8 cellular contexts compared by ENCODE assay signal in the genomic region with DNA sequence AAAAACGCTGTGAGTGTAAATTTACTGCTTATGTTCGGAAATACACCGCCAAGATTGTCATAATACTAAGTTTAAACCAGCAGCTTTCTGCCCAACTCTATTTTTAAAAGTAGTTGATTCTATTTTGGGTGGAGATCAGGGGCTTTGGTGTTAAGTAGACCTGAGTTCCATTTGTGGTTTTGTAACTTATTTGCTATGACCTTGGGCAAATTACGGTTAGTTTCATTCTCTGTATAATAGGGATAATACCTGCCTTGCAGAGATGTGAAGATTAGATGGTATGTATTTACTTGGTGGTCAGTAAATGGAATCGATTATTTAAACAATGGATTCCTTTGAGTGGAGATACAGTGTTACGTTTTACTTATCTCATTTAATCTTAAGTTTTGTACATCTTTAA. TPM values are rescaled to one million over a fixed set of nuclear protein-coding genes. Genes with fewer than 3 reads are reported as not detected.
DNase-seq lines count a peak whose midpoint lies in the region; ATAC-seq and TF ChIP-seq lines count a peak whose summit lies in the region.

No MANE protein-coding gene starts in this region.

- TF ChIP-seq CTCF in SK-N-SH (IDR thresholded peaks at IDR 0.05) = no peak
- TF ChIP-seq CTCF in activated CD8-positive, alpha-beta T cell treated with anti-CD3 and anti-CD28 coated beads for 36 hours (IDR thresholded peaks at IDR 0.05) = no peak

- peaks cover 27% of the 10 kb centered on the region for H3K36me3 Mint-ChIP-seq in activated CD8-positive, alpha-beta T cell treated with anti-CD3 and anti-CD28 coated beads for 36 hours (ENCODE audit: low read depth)

- peaks cover 58% of the 10 kb centered on the region for H4K20me1 ChIP-seq in SK-N-SH (ENCODE audit: insufficient read depth)

- peak overlapping the region; percentile 87 for H3K4me2 ChIP-seq in SK-N-SH

- H3K27ac Mint-ChIP-seq in activated CD8-positive, alpha-beta T cell treated with anti-CD3 and anti-CD28 coated beads for 36 hours = peak overlapping the region; percentile 93

- H3K9me3 Mint-ChIP-seq in activated CD8-positive, alpha-beta T cell treated with anti-CD3 and anti-CD28 coated beads for 36 hours = no peaks in the 10 kb centered on the region

- peak overlapping the region; percentile 92 for H3K4me3 Mint-ChIP-seq in activated CD8-positive, alpha-beta T cell treated with anti-CD3 and anti-CD28 coated beads for 36 hours

- intact Hi-C loops in activated CD8-positive, alpha-beta T cell treated with anti-CD3 and anti-CD28 coated beads for 36 hours (cut with micrococcal nuclease) = loop anchor here (5.0 kb wide), 1 partner anchor 42 kb away; no protein-coding TSS in a partner anchor

- CTCF ChIA-PET in SK-N-SH (lab: Yijun Ruan, JAX) = interaction anchor here (1.2 kb wide), 1 partner anchor 56 kb away, joined by 5 read pairs; no protein-coding TSS in a partner anchor
- CTCF ChIA-PET in activated CD8-positive, alpha-beta T cell treated with anti-CD3 and anti-CD28 coated beads for 36 hours (lab: Charles Lee) = interaction anchor here (2.3 to 3.4 kb wide), 2 partner anchors 12 to 57 kb away, joined by 5 to 16 read pairs; no protein-coding TSS in a partner anchor

- H3K36me3 ChIP-seq in SK-N-SH (replicated peaks in 1 of 2; ENCODE audit: control insufficient read depth in 1 of 2, insufficient read depth in 2 of 2, low read length in 1 of 2) (peaks cover 0 to 5% of the 10 kb centered on the region in 2 experiments), subcutaneous abdominal adipose tissue (ENCODE audit: control insufficient read depth in 5 of 5, insufficient read depth in 5 of 5, low read length in 5 of 5) (no peaks in the 10 kb centered on the region)

- peak overlapping the region; percentile 97 for H3K9ac ChIP-seq in SK-N-SH
- peak overlapping the region; percentile 96 to 99 (median 98) for H3K9ac ChIP-seq in subcutaneous abdominal adipose tissue (ENCODE audit: low read length in 5 of 5)

- WGBS in SK-N-SH (ENCODE audit: low lambda C conversion rate) = 1% methylated on average over 6 of the region's 6 CpGs

- H3F3A ChIP-seq in SK-N-SH (replicated peaks; ENCODE audit: insufficient read depth) = peaks cover 8% of the 10 kb centered on the region

- no peak for TF ChIP-seq RAD21 in SK-N-SH (IDR thresholded peaks at IDR 0.05; ENCODE audit: low read length)

- H3K4me1 ChIP-seq in SK-N-SH (ENCODE audit: control insufficient read depth in 1 of 2, insufficient read depth in 2 of 2, low read depth in 1 of 2, low read length in 1 of 2) = peaks cover 11 to 17% of the 10 kb centered on the region in 2 experiments; a peak in 2 of 4 replicates
- H3K4me1 ChIP-seq in subcutaneous abdominal adipose tissue (ENCODE audit: control insufficient read depth in 5 of 5, insufficient read depth in 5 of 5, low read length in 5 of 5) = peaks cover 0 to 54% (median 36%) of the 10 kb centered on the region in 5 donors

- H2AFZ ChIP-seq in SK-N-SH (ENCODE audit: low read depth) = no peak overlapping the region

- H3K79me2 ChIP-seq in SK-N-SH (ENCODE audit: insufficient read depth) = peaks cover 66% of the 10 kb centered on the region

- H3K4me3 ChIP-seq in SK-N-SH (ENCODE audit: low read depth in 2 of 2, low read length in 1 of 2) = peak overlapping the region; percentile 93 to 98
- peak overlapping the region; percentile 95 for H3K4me3 ChIP-seq in iPS-18c (ENCODE audit: insufficient read depth, low read depth, low read length)
- H3K4me3 ChIP-seq in subcutaneous abdominal adipose tissue (ENCODE audit: low read depth in 1 of 5, low read length in 5 of 5) = peak overlapping the region; percentile 88 to 98 (median 90)

- ATAC-seq in SK-N-SH treated with all-trans-retinoic acid at 6 μM for 48 hours = no peak
- no peak for ATAC-seq in activated CD8-positive, alpha-beta T cell treated with anti-CD3 and anti-CD28 coated beads for 36 hours

- no peaks in the 10 kb centered on the region for H3K9me2 ChIP-seq in SK-N-SH

- H3K9me3 ChIP-seq in SK-N-SH = no peaks in the 10 kb centered on the region
- H3K9me3 ChIP-seq in iPS-18c (ENCODE audit: control insufficient read depth, insufficient read depth, low read length) = no peaks in the 10 kb centered on the region
- H3K9me3 ChIP-seq in subcutaneous abdominal adipose tissue (ENCODE audit: control insufficient read depth in 5 of 5, low read length in 5 of 5) = no peaks in the 10 kb centered on the region

- POLR2A ChIA-PET in SK-N-SH (lab: Yijun Ruan, JAX) = interaction anchor here (0.6 kb wide), 1 partner anchor 17 kb away, joined by 3 read pairs; no protein-coding TSS in a partner anchor
- POLR2A ChIA-PET in activated CD8-positive, alpha-beta T cell treated with anti-CD3 and anti-CD28 coated beads for 36 hours (lab: Charles Lee) = interaction anchor here (1.0 to 1.7 kb wide), 4 partner anchors 12 to 57 kb away, joined by 3 to 8 read pairs (median 4); no protein-coding TSS in a partner anchor

- no peaks in the 10 kb centered on the region for H3K27me3 ChIP-seq in SK-N-SH (ENCODE audit: insufficient read depth)
- no peaks in the 10 kb centered on the region for H3K27me3 ChIP-seq in subcutaneous abdominal adipose tissue (ENCODE audit: control insufficient read depth in 5 of 5, insufficient read depth in 4 of 5, low read length in 5 of 5)

- peaks cover 56% of the 10 kb centered on the region for H3K4me1 Mint-ChIP-seq in activated CD8-positive, alpha-beta T cell treated with anti-CD3 and anti-CD28 coated beads for 36 hours (ENCODE audit: low read depth)

- no peak for TF ChIP-seq EP300 in SK-N-SH (IDR thresholded peaks at IDR 0.05; ENCODE audit: borderline replicate concordance in 1 of 2, low read depth in 1 of 2, low read length in 1 of 2)

- DNase-seq in SK-N-SH (no peak), amygdala (lab: John Stamatoyannopoulos, UW) (no peak), EL (no peak), AG08395 (ENCODE audit: low spot score) (no peak)
- no peak for DNase-seq in activated CD8-positive, alpha-beta T cell treated with anti-CD3 and anti-CD28 coated beads for 36 hours

- H3K27ac ChIP-seq in SK-N-SH (ENCODE audit: low read depth in 2 of 2, low read length in 1 of 2) (peak overlapping the region; percentile 93 to 97), subcutaneous abdominal adipose tissue (ENCODE audit: low read depth, low read length) (peak overlapping the region; percentile 92)

- H3K27me3 Mint-ChIP-seq in activated CD8-positive, alpha-beta T cell treated with anti-CD3 and anti-CD28 coated beads for 36 hours = no peaks in the 10 kb centered on the region

TF ChIP-seq in SK-N-SH, 30 proteins besides CTCF, POLR2A, EP300 and RAD21 (continues in another document):
- no peak for TF ChIP-seq ZBTB33 (IDR thresholded peaks at IDR 0.05; ENCODE audit: borderline replicate concordance, low read depth)
- TF ChIP-seq, protein P1, sequence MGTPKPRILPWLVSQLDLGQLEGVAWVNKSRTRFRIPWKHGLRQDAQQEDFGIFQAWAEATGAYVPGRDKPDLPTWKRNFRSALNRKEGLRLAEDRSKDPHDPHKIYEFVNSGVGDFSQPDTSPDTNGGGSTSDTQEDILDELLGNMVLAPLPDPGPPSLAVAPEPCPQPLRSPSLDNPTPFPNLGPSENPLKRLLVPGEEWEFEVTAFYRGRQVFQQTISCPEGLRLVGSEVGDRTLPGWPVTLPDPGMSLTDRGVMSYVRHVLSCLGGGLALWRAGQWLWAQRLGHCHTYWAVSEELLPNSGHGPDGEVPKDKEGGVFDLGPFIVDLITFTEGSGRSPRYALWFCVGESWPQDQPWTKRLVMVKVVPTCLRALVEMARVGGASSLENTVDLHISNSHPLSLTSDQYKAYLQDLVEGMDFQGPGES (IDR thresholded peaks at IDR 0.05; ENCODE audit: low read depth, low read length) = no peak

TF ChIP-seq in SK-N-SH treated with all-trans-retinoic acid at 6 μM for 48 hours, 23 proteins besides CTCF, POLR2A, EP300 and RAD21 (continues in another document):
- no peak for TF ChIP-seq TSHZ2 (CRISPR knock-in tag; IDR thresholded peaks at IDR 0.05)
- no peak for TF ChIP-seq CSDC2 (CRISPR knock-in tag; IDR thresholded peaks at IDR 0.05)
- no peak for TF ChIP-seq SNAI2 (CRISPR knock-in tag; IDR thresholded peaks at IDR 0.05)
- no peak for TF ChIP-seq ZNF8 (CRISPR knock-in tag; IDR thresholded peaks at IDR 0.05)
- no peak for TF ChIP-seq ESRRG (CRISPR knock-in tag; IDR thresholded peaks at IDR 0.05)
- no peak for TF ChIP-seq GLIS3 (CRISPR knock-in tag; IDR thresholded peaks at IDR 0.05)
- TF ChIP-seq ISL1 (CRISPR knock-in tag; IDR thresholded peaks at IDR 0.05) = no peak
- TF ChIP-seq ZNF565 (CRISPR knock-in tag; conservative IDR thresholded peaks at IDR 0.05; ENCODE audit: low read depth) = no peak

RNA-seq across cellular contexts. Expression of gene RAD23B, which starts 1.6 kb away (rescaled TPM):
- polyA plus RNA-seq in SK-N-SH (2012; rRNA removed) = 62.9 and 80.7 TPM in 2 replicates
- polyA plus RNA-seq in SK-N-SH (2012; cell fraction: cytosol; rRNA removed) = 83.6 and 90.2 TPM in 2 replicates
- polyA plus RNA-seq in SK-N-SH (2012; cell fraction: nucleus; rRNA removed) = 22.5 and 50.3 TPM in 2 replicates
- total RNA-seq in activated CD8-positive, alpha-beta T cell treated with anti-CD3 and anti-CD28 coated beads for 36 hours = 100 to 1,000 TPM; 115 to 117 TPM
